22 cellular contexts compared by ENCODE assay signal in genomic region chr17:69057280-69057679, GRCh38. TPM values are rescaled to one million over a fixed set of nuclear protein-coding genes. Genes with fewer than 3 reads are reported as not detected.
"Had no signal": no experiment of that assay in that cellular context is flagged by ENCODE, and none has a peak within 500 bp of the region (broad histone marks: within the 10 kb centered on the region; RNA-seq: fewer than 3 reads in every experiment).

No MANE protein-coding gene starts in this region.

- H3K27me3 ChIP-seq: ascending aorta, body of pancreas had no signal

- H3K27me3 Mint-ChIP-seq: activated naive CD4-positive, alpha-beta T cell treated with anti-CD3 and anti-CD28 coated beads, Interleukin-2, amount 50 U/mL, for 24 hours; activated T-cell treated with anti-CD3 and anti-CD28 coated beads, Interleukin-2, amount 50 U/mL, for 24 hours had no signal

- H3K9me3 ChIP-seq: ascending aorta, body of pancreas had no signal

- H3K36me3 Mint-ChIP-seq: activated CD8-positive, alpha-beta memory T cell treated with anti-CD3 and anti-CD28 coated beads, Interleukin-2, amount 10 ng/mL, durations not matched to agents 7 days and 5 days; activated naive CD4-positive, alpha-beta T cell treated with anti-CD3 and anti-CD28 coated beads, Interleukin-2, amount 50 U/mL, for 24 hours; T-cell had no signal

- H3K4me3 Mint-ChIP-seq: activated CD8-positive, alpha-beta memory T cell treated with anti-CD3 and anti-CD28 coated beads, Interleukin-2, amount 10 ng/mL, durations not matched to agents 7 days and 5 days; activated naive CD4-positive, alpha-beta T cell treated with anti-CD3 and anti-CD28 coated beads, Interleukin-2, amount 50 U/mL, for 24 hours; activated T-cell treated with anti-CD3 and anti-CD28 coated beads, Interleukin-2, amount 50 U/mL, for 24 hours; activated T-helper 1 cell treated with anti-CD3 and anti-CD28 coated beads, Interleukin-12 subunit alpha, Interleukin-12 subunit beta, Interleukin-2, Interleukin-4 antibody, amounts not matched to agents 30 ng/mL and 10 ng/mL and 1 ng/mL, durations not matched to agents 14 hours and 24 hours and 36 hours; T-cell had no signal

- H3K4me1 ChIP-seq: ascending aorta had no signal

- DNase-seq: activated CD4-positive, alpha-beta T cell treated with anti-CD3 and anti-CD28 coated beads for 4 hours; activated CD4-positive, alpha-beta T cell treated with anti-CD3 and anti-CD28 coated beads, Interleukin-2, amount 50 U/mL, for 48 hours; activated CD8-positive, alpha-beta memory T cell treated with anti-CD3 and anti-CD28 coated beads, Interleukin-2, amount 10 ng/mL, durations not matched to agents 7 days and 5 days; activated effector memory CD4-positive, alpha-beta T cell treated with Interleukin-2 at 50 U/mL for 16 hours; activated naive CD4-positive, alpha-beta T cell; activated T-cell treated with anti-CD3 and anti-CD28 coated beads, Interleukin-2, amount 50 U/mL, for 24 hours; amniotic stem cell; body of pancreas; Karpas-422; MM.1S; NCI-H1105 treated with DMSO at 0.1 percent for 48 hours; NCI-H1436 treated with DMSO at 0.1 percent for 48 hours; NCI-H187; NCI-H2081; NCI-H446; NCI-H524; T-cell had no signal

- H3K36me3 ChIP-seq: ascending aorta had no signal

- H3K4me1 Mint-ChIP-seq: activated CD8-positive, alpha-beta memory T cell treated with anti-CD3 and anti-CD28 coated beads, Interleukin-2, amount 10 ng/mL, durations not matched to agents 7 days and 5 days; activated naive CD4-positive, alpha-beta T cell treated with anti-CD3 and anti-CD28 coated beads, Interleukin-2, amount 50 U/mL, for 24 hours; T-cell had no signal

- H3K27ac ChIP-seq: ascending aorta, body of pancreas, SK-N-MC had no signal

- H3K27ac Mint-ChIP-seq: activated CD8-positive, alpha-beta memory T cell treated with anti-CD3 and anti-CD28 coated beads, Interleukin-2, amount 10 ng/mL, durations not matched to agents 7 days and 5 days; activated naive CD4-positive, alpha-beta T cell treated with anti-CD3 and anti-CD28 coated beads, Interleukin-2, amount 50 U/mL, for 24 hours; activated T-cell treated with anti-CD3 and anti-CD28 coated beads, Interleukin-2, amount 50 U/mL, for 24 hours; activated T-helper 1 cell treated with anti-CD3 and anti-CD28 coated beads, Interleukin-12 subunit alpha, Interleukin-12 subunit beta, Interleukin-2, Interleukin-4 antibody, amounts not matched to agents 30 ng/mL and 10 ng/mL and 1 ng/mL, durations not matched to agents 14 hours and 24 hours and 36 hours; T-cell had no signal

- H3K4me3 ChIP-seq: ascending aorta, body of pancreas, SK-N-MC had no signal

RNA-seq across cellular contexts. Expression of gene ABCA9, which starts 3.4 kb away (rescaled TPM):
- total RNA-seq: activated CD8-positive, alpha-beta memory T cell treated with anti-CD3 and anti-CD28 coated beads, Interleukin-2, amount 10 ng/mL, durations not matched to agents 7 days and 5 days; activated T-helper 1 cell treated with anti-CD3 and anti-CD28 coated beads, Interleukin-12 subunit alpha, Interleukin-12 subunit beta, Interleukin-2, Interleukin-4 antibody, amounts not matched to agents 30 ng/mL and 10 ng/mL and 1 ng/mL, durations not matched to agents 14 hours and 24 hours and 36 hours; RPMI7951 had no signal
